Comparison of ENCODE assay signal across 8 cellular contexts in the genomic region with DNA sequence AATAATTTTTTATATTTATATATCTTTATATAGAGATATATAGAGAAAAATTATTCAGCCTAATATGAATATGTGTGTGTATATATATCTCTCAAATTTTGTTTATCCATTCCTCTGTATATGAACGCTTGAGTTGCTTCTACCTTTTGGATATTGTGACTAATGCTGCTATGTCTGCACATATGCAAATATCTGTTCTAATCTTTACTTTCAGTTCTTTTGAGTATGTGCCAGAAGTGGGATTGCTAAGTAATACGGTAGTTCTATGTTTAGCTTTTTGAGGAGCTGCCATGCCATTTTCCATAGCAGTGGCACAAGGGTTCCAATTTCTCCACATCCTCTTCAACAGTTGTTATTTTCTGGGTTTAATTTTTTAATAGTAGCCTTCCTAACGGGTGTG.
A peak's percentile ranks its signal among the peaks of the same experiment; 100 is the strongest.
DNase-seq lines count a peak whose midpoint lies in the region; ATAC-seq and TF ChIP-seq lines count a peak whose summit lies in the region.

No MANE protein-coding gene starts in this region.

- ATAC-seq in GM19324 (IDR thresholded peaks at IDR 0.05; ENCODE audit: low FRiP score, unreplicated experiment) (peak; percentile 84), HG03039 (IDR thresholded peaks at IDR 0.05; ENCODE audit: unreplicated experiment) (peak; percentile 82)
- peak; percentile 42 for ATAC-seq in activated CD8-positive, alpha-beta T cell treated with anti-CD3 and anti-CD28 coated beads for 36 hours

- peak overlapping the region; percentile 57 for H3K4me3 ChIP-seq in CD8-positive, alpha-beta memory T cell (ENCODE audit: low read length)
- H3K4me3 ChIP-seq in spleen (no peak overlapping the region), coronary artery (no peak overlapping the region)

- no peaks in the 10 kb centered on the region for H3K9me3 ChIP-seq in CD8-positive, alpha-beta memory T cell (ENCODE audit: low read length)
- H3K9me3 ChIP-seq in spleen, result no peaks in the 10 kb centered on the region

- intact Hi-C loops in activated CD8-positive, alpha-beta T cell treated with anti-CD3 and anti-CD28 coated beads for 36 hours (cut with micrococcal nuclease), result loop anchor here (1.0 kb wide), 1 partner anchor 15 kb away; no protein-coding TSS in a partner anchor
- intact Hi-C loops in spleen (cut with DNase I; ENCODE audit: low total_unique reads), result no loop called here

- WGBS in spleen, 5 donors, result 50 to 69% (median 61%) methylated on average over 3 of the region's 3 CpGs

- no peak overlapping the region for H3K27ac ChIP-seq in CD8-positive, alpha-beta memory T cell (ENCODE audit: low read depth, low read length)
- peak overlapping the region in 3 of 8 donors; percentile 22 to 49 (median 33) for H3K27ac ChIP-seq in spleen
- no peak overlapping the region for H3K27ac ChIP-seq in coronary artery

- no peaks in the 10 kb centered on the region for H3K9me3 Mint-ChIP-seq in CD8-positive, alpha-beta memory T cell
- H3K9me3 Mint-ChIP-seq in activated CD8-positive, alpha-beta T cell treated with anti-CD3 and anti-CD28 coated beads for 36 hours, result no peaks in the 10 kb centered on the region

- no peaks in the 10 kb centered on the region for H3K27me3 Mint-ChIP-seq in CD8-positive, alpha-beta memory T cell
- H3K27me3 Mint-ChIP-seq in activated CD8-positive, alpha-beta T cell treated with anti-CD3 and anti-CD28 coated beads for 36 hours, result no peaks in the 10 kb centered on the region

- no peak for TF ChIP-seq CTCF in activated CD8-positive, alpha-beta T cell treated with anti-CD3 and anti-CD28 coated beads for 36 hours (IDR thresholded peaks at IDR 0.05)
- TF ChIP-seq CTCF in spleen (IDR thresholded peaks at IDR 0.05 in 8 of 11, conservative IDR thresholded peaks at IDR 0.05 in 3 of 11) (no peak), coronary artery (IDR thresholded peaks at IDR 0.05) (no peak)

- no peak for DNase-seq in CD8-positive, alpha-beta memory T cell
- no peak for DNase-seq in activated CD8-positive, alpha-beta T cell treated with anti-CD3 and anti-CD28 coated beads for 36 hours
- DNase-seq in spleen, result no peak
- DNase-seq in coronary artery (ENCODE audit: low spot score), result no peak
- no peak for DNase-seq in NCI-H510A treated with DMSO at 0.1 percent for 48 hours (lab: John Stamatoyannopoulos, UW)
- DNase-seq in dedifferentiated amniotic fluid mesenchymal stem cell (ENCODE audit: extremely low spot score), result no peak

- H3K36me3 Mint-ChIP-seq in CD8-positive, alpha-beta memory T cell, result no peaks in the 10 kb centered on the region
- H3K36me3 Mint-ChIP-seq in activated CD8-positive, alpha-beta T cell treated with anti-CD3 and anti-CD28 coated beads for 36 hours (ENCODE audit: low read depth), result no peaks in the 10 kb centered on the region

- TF ChIP-seq POLR2A in spleen (IDR thresholded peaks at IDR 0.05), result no peak

- H3K4me1 ChIP-seq in CD8-positive, alpha-beta memory T cell (ENCODE audit: insufficient read depth, low read length), result peaks cover 43% of the 10 kb centered on the region
- peaks cover 0 to 57% (median 28%) of the 10 kb centered on the region in 6 donors for H3K4me1 ChIP-seq in spleen

- POLR2A ChIA-PET in CD8-positive, alpha-beta memory T cell (lab: Charles Lee), result no interaction called here
- POLR2A ChIA-PET in activated CD8-positive, alpha-beta T cell treated with anti-CD3 and anti-CD28 coated beads for 36 hours (lab: Charles Lee), result interaction anchor here (1.0 to 3.2 kb wide), 2 partner anchors 14 to 18 kb away, joined by 3 to 24 read pairs; no protein-coding TSS in a partner anchor

- H3K27me3 ChIP-seq in CD8-positive, alpha-beta memory T cell (ENCODE audit: insufficient read depth, low read length, poor library complexity, severe bottlenecking), result no peaks in the 10 kb centered on the region
- H3K27me3 ChIP-seq in spleen (replicated peaks in 1 of 7), result no peaks in the 10 kb centered on the region

- CTCF ChIA-PET in CD8-positive, alpha-beta memory T cell (lab: Charles Lee), result interaction anchor here (1.3 kb wide), 1 partner anchor 11 kb away, joined by 4 read pairs; no protein-coding TSS in a partner anchor
- CTCF ChIA-PET in activated CD8-positive, alpha-beta T cell treated with anti-CD3 and anti-CD28 coated beads for 36 hours (lab: Charles Lee), result interaction anchor here (0.7 to 1.4 kb wide), 8 partner anchors 12 to 159 kb away, joined by 3 to 7 read pairs (median 4); a partner anchor contains a TSS

- peak overlapping the region in 2 of 8 donors; percentile 25 to 40 for H3K27ac Mint-ChIP-seq in CD8-positive, alpha-beta memory T cell
- peak overlapping the region; percentile 87 for H3K27ac Mint-ChIP-seq in activated CD8-positive, alpha-beta T cell treated with anti-CD3 and anti-CD28 coated beads for 36 hours

- H3K4me1 Mint-ChIP-seq in CD8-positive, alpha-beta memory T cell, result peaks cover 49 to 65% (median 51%) of the 10 kb centered on the region in 3 donors
- H3K4me1 Mint-ChIP-seq in activated CD8-positive, alpha-beta T cell treated with anti-CD3 and anti-CD28 coated beads for 36 hours (ENCODE audit: low read depth), result peaks cover 82% of the 10 kb centered on the region

- H3K36me3 ChIP-seq in CD8-positive, alpha-beta memory T cell (ENCODE audit: insufficient read depth, low read length), result no peaks in the 10 kb centered on the region
- no peaks in the 10 kb centered on the region for H3K36me3 ChIP-seq in spleen

- H3K4me3 Mint-ChIP-seq in CD8-positive, alpha-beta memory T cell, result peak overlapping the region in 3 of 7 donors; percentile 2 to 62 (median 12)
- H3K4me3 Mint-ChIP-seq in activated CD8-positive, alpha-beta T cell treated with anti-CD3 and anti-CD28 coated beads for 36 hours, result peak overlapping the region; percentile 47
